In genomic region chr5:81164466-81164865, GRCh38 we compare ENCODE assay signal across 24 cellular contexts.
"Had no signal": no experiment of that assay in that cellular context is flagged by ENCODE, and none has a peak within 500 bp of the region (broad histone marks: within the 10 kb centered on the region; RNA-seq: fewer than 3 reads in every experiment).

No MANE protein-coding gene starts in this region.

- H3K4me3 ChIP-seq: heart right ventricle, left ventricle myocardium inferior, lung, mucosa of descending colon, thoracic aorta, upper lobe of left lung had no signal

- ATAC-seq: esophagus mucosa, heart right ventricle, mucosa of descending colon, right cardiac atrium, T-cell had no signal

- H3K27ac Mint-ChIP-seq: activated CD4-positive, alpha-beta memory T cell treated with anti-CD3 and anti-CD28 coated beads, Interleukin-2, amount 10 ng/mL, durations not matched to agents 7 days and 5 days; nephron; stimulated activated naive CD8-positive, alpha-beta T cell treated with anti-CD3 and anti-CD28 coated beads, Interleukin-15, Interleukin-2, amounts not matched to agents 100 ng/mL and 50 ng/mL, for 24 hours; T-cell; T-helper 2 cell treated with Interferon-gamma antibody and Interleukin-4, amounts not matched to agents 5 μg/mL and 100 μg/mL, for 36 hours had no signal

- H3K4me3 Mint-ChIP-seq: activated CD4-positive, alpha-beta memory T cell treated with anti-CD3 and anti-CD28 coated beads, Interleukin-2, amount 10 ng/mL, durations not matched to agents 7 days and 5 days; activated T-cell treated with anti-CD3 and anti-CD28 coated beads, Interleukin-2, amount 50 U/mL, for 24 hours; endodermal cell; nephron; stimulated activated naive CD8-positive, alpha-beta T cell treated with anti-CD3 and anti-CD28 coated beads, Interleukin-15, Interleukin-2, amounts not matched to agents 100 ng/mL and 50 ng/mL, for 24 hours; T-cell; T-helper 2 cell treated with Interferon-gamma antibody and Interleukin-4, amounts not matched to agents 5 μg/mL and 100 μg/mL, for 36 hours had no signal

- H3K9me3 ChIP-seq: heart right ventricle, left ventricle myocardium inferior, mucosa of descending colon, thoracic aorta, upper lobe of left lung had no signal

- H3K4me1 ChIP-seq: heart right ventricle, left ventricle myocardium inferior, upper lobe of left lung had no signal

- H3K27ac ChIP-seq: brain microvascular endothelial cell, heart right ventricle, left ventricle myocardium inferior, thoracic aorta, upper lobe of left lung had no signal

- DNase-seq: activated CD4-positive, alpha-beta memory T cell treated with anti-CD3 and anti-CD28 coated beads, Interleukin-2, amount 10 ng/mL, durations not matched to agents 7 days and 5 days; activated CD4-positive, alpha-beta T cell treated with anti-CD3 and anti-CD28 coated beads for 48 hours; activated CD8-positive, alpha-beta memory T cell treated with anti-CD3 and anti-CD28 coated beads, Interleukin-2, amount 50 U/mL, for 48 hours; activated gamma-delta T cell treated with Interleukin-2 at 50 U/mL for 16 hours; activated naive CD4-positive, alpha-beta T cell treated with anti-CD3 and anti-CD28 coated beads, Interleukin-2, amount 50 U/mL, for 16 hours; activated T-cell treated with anti-CD3 and anti-CD28 coated beads, Interleukin-2, amount 50 U/mL, for 24 hours; cortex of kidney; endodermal cell; foreskin fibroblast; heart right ventricle; left ventricle myocardium inferior; mucosa of descending colon; posterior cingulate gyrus; right cardiac atrium; stimulated activated CD4-positive, alpha-beta T cell treated with anti-CD3 and anti-CD28 coated beads, Interleukin-2, amount 100 ng/mL, for 48 hours; T-cell had no signal

- H3K27me3 Mint-ChIP-seq: activated CD4-positive, alpha-beta memory T cell treated with anti-CD3 and anti-CD28 coated beads, Interleukin-2, amount 10 ng/mL, durations not matched to agents 7 days and 5 days; activated T-cell treated with anti-CD3 and anti-CD28 coated beads, Interleukin-2, amount 50 U/mL, for 24 hours; stimulated activated naive CD8-positive, alpha-beta T cell treated with anti-CD3 and anti-CD28 coated beads, Interleukin-15, Interleukin-2, amounts not matched to agents 100 ng/mL and 50 ng/mL, for 24 hours; T-cell had no signal

- H3K36me3 ChIP-seq: brain microvascular endothelial cell, left ventricle myocardium inferior, thoracic aorta, upper lobe of left lung had no signal

- H3K27me3 ChIP-seq: brain microvascular endothelial cell, heart right ventricle, upper lobe of left lung had no signal
